Comparison of ENCODE assay signal across 9 cellular contexts in the genomic region with DNA sequence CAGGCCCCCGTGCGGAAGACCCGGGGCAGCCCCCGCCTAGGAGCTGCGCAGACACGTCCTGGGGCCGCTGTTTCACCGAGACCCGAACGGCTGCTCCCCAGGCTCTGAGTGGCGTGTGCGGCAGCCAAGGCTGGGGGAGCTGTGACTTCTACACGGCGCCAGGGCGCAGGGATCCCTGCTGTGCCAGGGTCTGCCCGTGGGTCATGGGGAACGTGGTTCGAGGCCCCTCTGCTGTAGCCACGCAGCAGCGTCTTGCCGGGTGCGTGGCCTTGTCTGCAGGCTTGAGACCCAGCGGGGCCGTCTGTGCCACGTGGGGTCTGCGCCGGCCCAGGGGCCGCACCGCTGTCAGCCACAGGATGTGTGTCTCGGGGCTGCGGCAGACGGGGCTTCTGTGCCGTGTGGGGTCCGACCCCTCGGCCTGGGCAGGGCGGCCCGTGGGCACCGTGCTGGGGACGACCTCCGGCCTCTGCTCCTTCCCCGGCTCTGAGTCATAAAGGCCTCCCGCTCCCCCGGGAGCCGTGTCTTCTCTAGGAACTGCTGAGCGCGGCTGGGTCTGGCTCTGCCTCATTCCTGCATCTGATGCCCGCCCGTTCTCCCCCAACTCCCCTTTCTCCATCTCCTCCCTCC. TPM values are rescaled to one million over a fixed set of nuclear protein-coding genes. Genes with fewer than 3 reads are reported as not detected.
DNase-seq lines count a peak whose midpoint lies in the region; ATAC-seq and TF ChIP-seq lines count a peak whose summit lies in the region.
"Had no signal": no experiment of that assay in that cellular context is flagged by ENCODE, and none has a peak within 500 bp of the region (broad histone marks: within the 10 kb centered on the region; RNA-seq: fewer than 3 reads in every experiment).

No MANE protein-coding gene starts in this region.

- H3K36me3 ChIP-seq in Panc1 (ENCODE audit: control insufficient read depth, insufficient read depth, low read length) (no peaks in the 10 kb centered on the region), trophoblast cell (ENCODE audit: control insufficient read depth in 1 of 2, insufficient read depth in 2 of 2, low read length in 2 of 2) (peaks cover 27 to 29% of the 10 kb centered on the region in 2 experiments)

- H2BK12ac ChIP-seq in trophoblast cell (ENCODE audit: low read length), result no peak overlapping the region

- no peak overlapping the region for H3K23ac ChIP-seq in trophoblast cell (ENCODE audit: low read length)

- POLR2A ChIA-PET in Panc1 (lab: Charles Lee), result no interaction called here

- intact Hi-C loops in Panc1 (cut with micrococcal nuclease; ENCODE audit: unreplicated experiment), result no loop called here

- H4K91ac ChIP-seq in trophoblast cell (ENCODE audit: low read depth, low read length), result no peak overlapping the region

- H4K8ac ChIP-seq in trophoblast cell (ENCODE audit: low read depth, low read length), result peak overlapping the region; percentile 0

- peak; percentile 67 for ATAC-seq in Panc1
- ATAC-seq in GM18868 (IDR thresholded peaks at IDR 0.05; ENCODE audit: unreplicated experiment), result no peak
- ATAC-seq in GM19397 (IDR thresholded peaks at IDR 0.05; ENCODE audit: unreplicated experiment), result no peak
- ATAC-seq in GM21723 (IDR thresholded peaks at IDR 0.05; ENCODE audit: unreplicated experiment), result no peak

- no TSS peak for BruUV-seq in Panc1 (replicated peaks; lab: Mats Ljungman, UMichigan)

- peak; percentile 60 for DNase-seq in EL
- DNase-seq in Panc1 (ENCODE audit: low read depth, low spot score), result no peak
- DNase-seq in fibroblast of pulmonary artery (ENCODE audit: low read depth), result peak; percentile 38
- DNase-seq in trophoblast cell, result peak in 1 of 2 donors; percentile 29
- no peak for DNase-seq in middle frontal gyrus (ENCODE audit: extremely low spot score, low spot score)
- DNase-seq: NCI-H1436 had no signal

- CTCF ChIA-PET in Panc1 (lab: Charles Lee), result no interaction called here

- H3K14ac ChIP-seq in trophoblast cell (ENCODE audit: low read length), result no peak overlapping the region

- no peak overlapping the region for H2BK5ac ChIP-seq in trophoblast cell (ENCODE audit: low read depth, low read length, poor library complexity)

- no peak overlapping the region for H2AK5ac ChIP-seq in trophoblast cell (ENCODE audit: low read length)

- H3K4me3 ChIP-seq in Panc1 (ENCODE audit: low read depth in 2 of 2, low read length in 2 of 2) (no peak overlapping the region), fibroblast of pulmonary artery (replicated peaks; ENCODE audit: low read depth, low read length) (no peak overlapping the region), trophoblast cell (ENCODE audit: low read depth, low read length) (peak overlapping the region; percentile 5)

- no CpG with 5 or more reads among the region's 48 CpGs for WGBS in trophoblast cell (ENCODE audit: extremely low coverage, insufficient coverage, insufficient read length)

- in situ Hi-C loops in Panc1 (cut with HindIII; ENCODE audit: low pct_unique_long_range_greater_than_20kb, low sequenced_read_pairs), result no loop called here

- no peak overlapping the region for H3K27ac ChIP-seq in Panc1 (ENCODE audit: low read length)
- H3K27ac ChIP-seq in trophoblast cell (ENCODE audit: low read depth, low read length), result no peak overlapping the region

- no peak overlapping the region for H4K12ac ChIP-seq in trophoblast cell (ENCODE audit: low read depth, low read length)

- peaks cover 2% of the 10 kb centered on the region for H3K79me1 ChIP-seq in trophoblast cell (ENCODE audit: low read length)

- H3K18ac ChIP-seq in trophoblast cell (ENCODE audit: low read length), result no peak overlapping the region

- H3K4me2 ChIP-seq in trophoblast cell (ENCODE audit: low read length), result peak overlapping the region; percentile 6

- H2BK120ac ChIP-seq in trophoblast cell (ENCODE audit: insufficient read depth, low read length, poor library complexity), result no peak overlapping the region

- no peak overlapping the region for H3K4ac ChIP-seq in trophoblast cell (ENCODE audit: low read depth, low read length)

- H3K9me3 ChIP-seq in Panc1 (ENCODE audit: control insufficient read depth, insufficient read depth, low read depth, low read length) (no peaks in the 10 kb centered on the region), trophoblast cell (ENCODE audit: insufficient read depth, low read depth, low read length) (peaks cover 6% of the 10 kb centered on the region)

- H3K27me3 ChIP-seq in Panc1 (ENCODE audit: control insufficient read depth, insufficient read depth, low read length), result no peaks in the 10 kb centered on the region
- no peaks in the 10 kb centered on the region for H3K27me3 ChIP-seq in trophoblast cell (ENCODE audit: insufficient read depth, low read length)

- H2AFZ ChIP-seq in trophoblast cell (ENCODE audit: insufficient read depth, low read length, poor library complexity), result no peak overlapping the region

- H3K9ac ChIP-seq in trophoblast cell (ENCODE audit: low read length), result no peak overlapping the region

- H3K79me2 ChIP-seq in trophoblast cell (ENCODE audit: control insufficient read depth, insufficient read depth, low read length, poor library complexity), result no peaks in the 10 kb centered on the region

- H3K4me1 ChIP-seq in Panc1 (ENCODE audit: control insufficient read depth, insufficient read depth, low read length) (no peaks in the 10 kb centered on the region), trophoblast cell (ENCODE audit: control insufficient read depth in 1 of 2, insufficient read depth in 2 of 2, low read length in 2 of 2) (peaks cover 8 to 9% of the 10 kb centered on the region in 2 experiments)

- TF ChIP-seq CTCF in Panc1 (IDR thresholded peaks at IDR 0.05) (no peak), fibroblast of pulmonary artery (IDR thresholded peaks at IDR 0.05; ENCODE audit: low read length, missing control alignments) (no peak)

RNA-seq across cellular contexts. Expression of a gene that starts 12.7 kb away (rescaled TPM):
- 37.4 TPM for total RNA-seq in Panc1 (2021; ENCODE audit: unreplicated experiment)
- polyA plus RNA-seq in Panc1 (2012; ENCODE audit: insufficient read length), result 50.3 TPM
- 30.2 and 30.6 TPM in 2 replicates for polyA plus RNA-seq in trophoblast cell (2013)

RNA-seq across cellular contexts. Expression of a gene that starts 50.1 kb away (rescaled TPM):
- total RNA-seq in Panc1 (2021; ENCODE audit: unreplicated experiment), result 54.9 TPM
- 95.5 TPM for polyA plus RNA-seq in Panc1 (2012; ENCODE audit: insufficient read length)
- polyA plus RNA-seq in trophoblast cell (2013), result 50.3 and 51.6 TPM in 2 replicates

RNA-seq across cellular contexts. Expression of a gene that starts 55.4 kb away (rescaled TPM):
- total RNA-seq in Panc1 (2021; ENCODE audit: unreplicated experiment), result 19.2 TPM
- 19.4 TPM for polyA plus RNA-seq in Panc1 (2012; ENCODE audit: insufficient read length)
- 29.5 and 31.3 TPM in 2 replicates for polyA plus RNA-seq in trophoblast cell (2013)

Comparison
In these comparisons a context has a peak if more than half of its experiments do, and no peak if none do; other contexts are left out.
1. DNase-seq: peak in EL (single experiment) and fibroblast of pulmonary artery (single experiment); none in Panc1 (single experiment) and middle frontal gyrus (single experiment).